Comparison of ENCODE assay signal across 1 cellular context in the genomic region with DNA sequence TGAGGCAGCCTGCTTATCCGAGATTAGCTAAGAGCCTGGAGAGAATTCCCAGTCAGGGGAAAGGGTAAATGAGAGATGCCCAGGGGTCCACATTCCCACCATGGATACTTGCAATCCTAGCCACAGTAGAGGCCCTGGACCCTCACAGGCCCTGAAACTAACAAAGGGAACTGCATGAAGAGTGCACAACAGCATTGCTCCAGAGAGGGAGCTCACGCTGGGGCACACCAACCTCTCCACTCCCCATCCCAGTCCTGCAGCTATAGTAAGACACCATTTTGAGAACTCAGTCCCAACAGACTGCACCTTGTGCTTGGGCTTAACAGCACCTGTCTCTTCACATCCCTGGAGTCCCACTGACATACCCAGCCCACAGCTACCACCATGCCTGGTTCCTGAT.
TF ChIP-seq lines count a peak whose summit lies in the region.

No MANE protein-coding gene starts in this region.

TF ChIP-seq in WTC11, 78 proteins besides CTCF, POLR2A, EP300 and RAD21 (continued from another document):
- TF ChIP-seq, protein P1, sequence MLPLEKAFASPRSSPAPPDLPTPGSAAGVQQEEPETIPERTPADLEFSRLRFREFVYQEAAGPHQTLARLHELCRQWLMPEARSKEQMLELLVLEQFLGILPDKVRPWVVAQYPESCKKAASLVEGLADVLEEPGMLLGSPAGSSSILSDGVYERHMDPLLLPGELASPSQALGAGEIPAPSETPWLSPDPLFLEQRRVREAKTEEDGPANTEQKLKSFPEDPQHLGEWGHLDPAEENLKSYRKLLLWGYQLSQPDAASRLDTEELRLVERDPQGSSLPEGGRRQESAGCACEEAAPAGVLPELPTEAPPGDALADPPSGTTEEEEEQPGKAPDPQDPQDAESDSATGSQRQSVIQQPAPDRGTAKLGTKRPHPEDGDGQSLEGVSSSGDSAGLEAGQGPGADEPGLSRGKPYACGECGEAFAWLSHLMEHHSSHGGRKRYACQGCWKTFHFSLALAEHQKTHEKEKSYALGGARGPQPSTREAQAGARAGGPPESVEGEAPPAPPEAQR (CRISPR knock-in tag; IDR thresholded peaks at IDR 0.05) = no peak
- TF ChIP-seq, protein P2, sequence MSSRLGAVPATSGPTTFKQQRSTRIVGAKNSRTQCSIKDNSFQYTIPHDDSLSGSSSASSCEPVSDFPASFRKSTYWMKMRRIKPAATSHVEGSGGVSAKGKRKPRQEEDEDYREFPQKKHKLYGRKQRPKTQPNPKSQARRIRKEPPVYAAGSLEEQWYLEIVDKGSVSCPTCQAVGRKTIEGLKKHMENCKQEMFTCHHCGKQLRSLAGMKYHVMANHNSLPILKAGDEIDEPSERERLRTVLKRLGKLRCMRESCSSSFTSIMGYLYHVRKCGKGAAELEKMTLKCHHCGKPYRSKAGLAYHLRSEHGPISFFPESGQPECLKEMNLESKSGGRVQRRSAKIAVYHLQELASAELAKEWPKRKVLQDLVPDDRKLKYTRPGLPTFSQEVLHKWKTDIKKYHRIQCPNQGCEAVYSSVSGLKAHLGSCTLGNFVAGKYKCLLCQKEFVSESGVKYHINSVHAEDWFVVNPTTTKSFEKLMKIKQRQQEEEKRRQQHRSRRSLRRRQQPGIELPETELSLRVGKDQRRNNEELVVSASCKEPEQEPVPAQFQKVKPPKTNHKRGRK (CRISPR knock-in tag; IDR thresholded peaks at IDR 0.05; ENCODE audit: borderline replicate concordance) = no peak
- TF ChIP-seq HMGA2 (CRISPR knock-in tag; IDR thresholded peaks at IDR 0.05) (no peak), NR2C2 (CRISPR knock-in tag; IDR thresholded peaks at IDR 0.05) (no peak)
- TF ChIP-seq, protein P3, sequence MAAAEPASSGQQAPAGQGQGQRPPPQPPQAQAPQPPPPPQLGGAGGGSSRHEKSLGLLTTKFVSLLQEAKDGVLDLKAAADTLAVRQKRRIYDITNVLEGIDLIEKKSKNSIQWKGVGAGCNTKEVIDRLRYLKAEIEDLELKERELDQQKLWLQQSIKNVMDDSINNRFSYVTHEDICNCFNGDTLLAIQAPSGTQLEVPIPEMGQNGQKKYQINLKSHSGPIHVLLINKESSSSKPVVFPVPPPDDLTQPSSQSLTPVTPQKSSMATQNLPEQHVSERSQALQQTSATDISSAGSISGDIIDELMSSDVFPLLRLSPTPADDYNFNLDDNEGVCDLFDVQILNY (CRISPR knock-in tag; IDR thresholded peaks at IDR 0.05) = no peak
